In genomic region chr22:31089101-31090100, GRCh38 we compare ENCODE assay signal across 1 cellular context.
A peak's percentile ranks its signal among the peaks of the same experiment; 100 is the strongest.
TF ChIP-seq lines count a peak whose summit lies in the region.

No MANE protein-coding gene starts in this region.

TF ChIP-seq in HepG2, 621 proteins besides CTCF, POLR2A, EP300 and RAD21 (continued from another document):
- TF ChIP-seq CSRNP1 (CRISPR knock-in tag; IDR thresholded peaks at IDR 0.05) (no peak), NR2F1 (CRISPR knock-in tag; IDR thresholded peaks at IDR 0.05) (peak in 1 of 2 experiments; percentile 30; a peak in 1 of 4 replicates), TMF1 (CRISPR knock-in tag; IDR thresholded peaks at IDR 0.05; ENCODE audit: low read depth) (no peak), NR2F6 (IDR thresholded peaks at IDR 0.05) (no peak), NR2F6 (CRISPR knock-in tag; IDR thresholded peaks at IDR 0.05) (peak; percentile 40; the same call in 1 of the 2 replicates), DBP (CRISPR knock-in tag; IDR thresholded peaks at IDR 0.05; ENCODE audit: not compliant biosample characterization) (no peak), TEAD3 (CRISPR knock-in tag; optimal IDR thresholded peaks at IDR 0.05; ENCODE audit: borderline replicate concordance) (peak; percentile 24), U2AF2 (IDR thresholded peaks at IDR 0.05; ENCODE audit: low read depth, low read length) (no peak), ZNF468 (CRISPR knock-in tag; IDR thresholded peaks at IDR 0.05) (no peak), ZNF687 (CRISPR knock-in tag; IDR thresholded peaks at IDR 0.05) (peak; percentile 42; the same call in 1 of the 2 replicates), ZFP36L2 (CRISPR knock-in tag; IDR thresholded peaks at IDR 0.05) (no peak), SALL2 (CRISPR knock-in tag; IDR thresholded peaks at IDR 0.05) (no peak), ZNF577 (CRISPR knock-in tag; IDR thresholded peaks at IDR 0.05; ENCODE audit: borderline replicate concordance, low read depth) (no peak), ZXDC (CRISPR knock-in tag; IDR thresholded peaks at IDR 0.05) (no peak), ZNF124 (CRISPR knock-in tag; IDR thresholded peaks at IDR 0.05) (no peak), CENPT (CRISPR knock-in tag; IDR thresholded peaks at IDR 0.05; ENCODE audit: low read depth) (no peak), AHDC1 (CRISPR knock-in tag; IDR thresholded peaks at IDR 0.05; ENCODE audit: borderline replicate concordance) (no peak), MNT (IDR thresholded peaks at IDR 0.05) (no peak), ZNF792 (CRISPR knock-in tag; IDR thresholded peaks at IDR 0.05) (no peak), ATF4 (CRISPR knock-in tag; IDR thresholded peaks at IDR 0.05) (no peak), HNF1B (CRISPR knock-in tag; IDR thresholded peaks at IDR 0.05) (no peak), TSC22D2 (CRISPR knock-in tag; IDR thresholded peaks at IDR 0.05; ENCODE audit: borderline replicate concordance) (no peak), SMARCE1 (IDR thresholded peaks at IDR 0.05; ENCODE audit: borderline replicate concordance) (no peak), PRDM4 (CRISPR knock-in tag; IDR thresholded peaks at IDR 0.05; ENCODE audit: borderline replicate concordance) (no peak), ETV5 (CRISPR knock-in tag; IDR thresholded peaks at IDR 0.05; ENCODE audit: borderline replicate concordance) (no peak), FOSL1 (CRISPR knock-in tag; IDR thresholded peaks at IDR 0.05; ENCODE audit: borderline replicate concordance) (no peak), ZNF143 (CRISPR knock-in tag; IDR thresholded peaks at IDR 0.05) (no peak), KMT2A (CRISPR knock-in tag; IDR thresholded peaks at IDR 0.05) (no peak), ZNF891 (CRISPR knock-in tag; IDR thresholded peaks at IDR 0.05) (no peak), DR1 (CRISPR knock-in tag; IDR thresholded peaks at IDR 0.05) (no peak)
